ENCODE assay signal across 1 cellular context in the genomic region with DNA sequence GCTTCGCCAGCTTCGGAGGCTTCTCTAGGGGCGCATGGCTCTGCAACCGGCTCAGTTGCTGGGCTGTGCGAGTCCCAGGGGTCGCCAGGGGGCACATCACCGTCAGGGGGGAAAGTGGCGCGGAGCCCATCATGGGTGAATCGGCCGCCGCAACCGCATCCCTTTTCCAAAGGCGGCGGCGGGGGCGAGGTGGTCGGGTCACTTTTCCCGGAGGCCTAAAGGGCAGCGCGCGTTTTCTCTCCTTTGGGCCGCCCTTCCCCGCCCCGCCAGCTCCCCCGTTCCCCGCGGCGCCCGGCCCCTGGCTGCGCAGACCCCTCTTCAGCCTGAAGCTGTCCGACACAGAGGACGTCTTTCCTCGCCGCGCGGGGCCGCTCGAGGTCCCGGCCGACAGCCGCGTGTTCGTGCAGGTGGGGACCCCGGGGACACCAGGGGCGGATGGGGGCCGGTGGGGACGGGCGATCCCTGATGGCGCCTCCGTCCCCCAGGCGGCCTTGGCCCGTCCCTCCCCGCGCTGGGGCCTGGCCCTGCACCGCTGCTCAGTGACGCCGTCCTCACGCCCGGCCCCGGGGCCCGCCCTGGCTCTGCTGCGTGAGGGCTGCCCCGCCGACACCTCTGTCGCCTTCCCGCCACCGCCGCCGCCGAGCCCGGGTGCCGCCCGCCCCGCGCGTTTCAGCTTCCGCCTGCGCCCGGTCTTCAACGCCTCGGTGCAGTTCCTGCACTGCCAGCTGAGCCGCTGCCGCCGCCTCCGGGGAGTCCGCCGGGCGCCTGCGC.
TF ChIP-seq lines count a peak whose summit lies in the region.

No MANE protein-coding gene starts in this region.

TF ChIP-seq in HepG2, 621 proteins besides CTCF, POLR2A, EP300 and RAD21 (continued from another document and continues in another):
- TF ChIP-seq ARID5B (CRISPR knock-in tag; IDR thresholded peaks at IDR 0.05) (no peak), ZSCAN30 (CRISPR knock-in tag; IDR thresholded peaks at IDR 0.05) (no peak), ZBTB20 (CRISPR knock-in tag; IDR thresholded peaks at IDR 0.05; ENCODE audit: borderline replicate concordance, low read depth) (no peak), TCF7 (IDR thresholded peaks at IDR 0.05; ENCODE audit: low read depth) (no peak), NR2F2 (IDR thresholded peaks at IDR 0.05; ENCODE audit: borderline replicate concordance, low read depth) (no peak), ZNF746 (CRISPR knock-in tag; IDR thresholded peaks at IDR 0.05) (no peak), RBAK (CRISPR knock-in tag; IDR thresholded peaks at IDR 0.05) (no peak), TEAD3 (CRISPR knock-in tag; optimal IDR thresholded peaks at IDR 0.05; ENCODE audit: borderline replicate concordance) (no peak), MED8 (CRISPR knock-in tag; IDR thresholded peaks at IDR 0.05; ENCODE audit: insufficient replicate concordance) (no peak), ZNF749 (CRISPR knock-in tag; IDR thresholded peaks at IDR 0.05; ENCODE audit: borderline replicate concordance) (0 out of 2 replicates have a peak, but pooled peaks have one; percentile 28), ZFP37 (CRISPR knock-in tag; IDR thresholded peaks at IDR 0.05; ENCODE audit: borderline replicate concordance) (no peak), NR2F1 (CRISPR knock-in tag; IDR thresholded peaks at IDR 0.05) (no peak), SIX1 (CRISPR knock-in tag; IDR thresholded peaks at IDR 0.05; ENCODE audit: borderline replicate concordance) (no peak), PHF20 (CRISPR knock-in tag; IDR thresholded peaks at IDR 0.05) (no peak), HOXA3 (CRISPR knock-in tag; IDR thresholded peaks at IDR 0.05) (peak; percentile 75), ZNF678 (CRISPR knock-in tag; IDR thresholded peaks at IDR 0.05) (peak; percentile 53; the same call in 1 of the 2 replicates), FOXJ3 (CRISPR knock-in tag; IDR thresholded peaks at IDR 0.05; ENCODE audit: borderline replicate concordance) (no peak), BRD4 (CRISPR knock-in tag; IDR thresholded peaks at IDR 0.05) (no peak), NFE2L2 (IDR thresholded peaks at IDR 0.05; ENCODE audit: low read length) (no peak), IKZF4 (CRISPR knock-in tag; IDR thresholded peaks at IDR 0.05; ENCODE audit: borderline replicate concordance, low read depth, not compliant biosample characterization) (no peak), CHCHD3 (CRISPR knock-in tag; IDR thresholded peaks at IDR 0.05) (peak; percentile 36; the same call in 1 of the 2 replicates), ELF1 (CRISPR knock-in tag; IDR thresholded peaks at IDR 0.05) (no peak), GPN1 (CRISPR knock-in tag; IDR thresholded peaks at IDR 0.05; ENCODE audit: borderline replicate concordance) (no peak), ATF6 (CRISPR knock-in tag; conservative IDR thresholded peaks at IDR 0.05) (no peak), PPARG (CRISPR knock-in tag; conservative IDR thresholded peaks at IDR 0.05) (no peak), FOXO4 (CRISPR knock-in tag; conservative IDR thresholded peaks at IDR 0.05) (no peak), ZNF160 (CRISPR knock-in tag; IDR thresholded peaks at IDR 0.05) (no peak), EEA1 (CRISPR knock-in tag; IDR thresholded peaks at IDR 0.05; ENCODE audit: borderline replicate concordance) (peak; percentile 63; the same call in 1 of the 2 replicates), PTBP1 (IDR thresholded peaks at IDR 0.05; ENCODE audit: low read depth, low read length, poor library complexity, severe bottlenecking) (no peak), FIP1L1 (IDR thresholded peaks at IDR 0.05; ENCODE audit: borderline replicate concordance, insufficient read depth, low read depth, low read length) (no peak), GTF3A (CRISPR knock-in tag; conservative IDR thresholded peaks at IDR 0.05) (no peak), HNRNPH1 (optimal IDR thresholded peaks at IDR 0.05; ENCODE audit: low read depth, low read length) (no peak), ATF7 (IDR thresholded peaks at IDR 0.05) (no peak), ATF7 (CRISPR knock-in tag; IDR thresholded peaks at IDR 0.05) (no peak), ZMAT3 (CRISPR knock-in tag; conservative IDR thresholded peaks at IDR 0.05) (peak; percentile 66), ZNF333 (CRISPR knock-in tag; IDR thresholded peaks at IDR 0.05; ENCODE audit: borderline replicate concordance) (no peak), ZNF501 (CRISPR knock-in tag; IDR thresholded peaks at IDR 0.05) (0 out of 2 replicates have a peak, but pooled peaks have one; percentile 9), ZNF263 (CRISPR knock-in tag; IDR thresholded peaks at IDR 0.05) (no peak), SMARCE1 (IDR thresholded peaks at IDR 0.05; ENCODE audit: borderline replicate concordance) (no peak), NCOA1 (CRISPR knock-in tag; IDR thresholded peaks at IDR 0.05) (no peak), HMGXB4 (CRISPR knock-in tag; IDR thresholded peaks at IDR 0.05; ENCODE audit: borderline replicate concordance in 1 of 2, low read depth in 1 of 2) (peak in 1 of 2 experiments; percentile 60; a peak in 1 of 4 replicates), ZC3H13 (CRISPR knock-in tag; IDR thresholded peaks at IDR 0.05) (peak; percentile 87), DPF2 (CRISPR knock-in tag; IDR thresholded peaks at IDR 0.05; ENCODE audit: borderline replicate concordance, low read depth) (no peak), ZNF572 (CRISPR knock-in tag; IDR thresholded peaks at IDR 0.05) (no peak), ZNF562 (CRISPR knock-in tag; IDR thresholded peaks at IDR 0.05; ENCODE audit: borderline replicate concordance) (no peak; the same call in 1 of the 2 replicates)
- TF ChIP-seq, protein P1, sequence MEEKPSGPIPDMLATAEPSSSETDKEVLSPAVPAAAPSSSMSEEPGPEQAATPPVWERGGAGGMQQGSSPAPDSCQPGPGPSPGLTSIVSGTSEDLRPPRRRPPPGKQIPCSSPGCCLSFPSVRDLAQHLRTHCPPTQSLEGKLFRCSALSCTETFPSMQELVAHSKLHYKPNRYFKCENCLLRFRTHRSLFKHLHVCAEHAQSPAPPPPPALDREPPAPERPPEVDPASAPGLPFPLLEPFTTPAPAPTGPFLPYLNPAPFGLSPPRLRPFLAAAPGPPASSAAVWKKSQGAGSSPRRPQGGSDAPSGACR (CRISPR knock-in tag; IDR thresholded peaks at IDR 0.05) = no peak
- TF ChIP-seq, protein P2, sequence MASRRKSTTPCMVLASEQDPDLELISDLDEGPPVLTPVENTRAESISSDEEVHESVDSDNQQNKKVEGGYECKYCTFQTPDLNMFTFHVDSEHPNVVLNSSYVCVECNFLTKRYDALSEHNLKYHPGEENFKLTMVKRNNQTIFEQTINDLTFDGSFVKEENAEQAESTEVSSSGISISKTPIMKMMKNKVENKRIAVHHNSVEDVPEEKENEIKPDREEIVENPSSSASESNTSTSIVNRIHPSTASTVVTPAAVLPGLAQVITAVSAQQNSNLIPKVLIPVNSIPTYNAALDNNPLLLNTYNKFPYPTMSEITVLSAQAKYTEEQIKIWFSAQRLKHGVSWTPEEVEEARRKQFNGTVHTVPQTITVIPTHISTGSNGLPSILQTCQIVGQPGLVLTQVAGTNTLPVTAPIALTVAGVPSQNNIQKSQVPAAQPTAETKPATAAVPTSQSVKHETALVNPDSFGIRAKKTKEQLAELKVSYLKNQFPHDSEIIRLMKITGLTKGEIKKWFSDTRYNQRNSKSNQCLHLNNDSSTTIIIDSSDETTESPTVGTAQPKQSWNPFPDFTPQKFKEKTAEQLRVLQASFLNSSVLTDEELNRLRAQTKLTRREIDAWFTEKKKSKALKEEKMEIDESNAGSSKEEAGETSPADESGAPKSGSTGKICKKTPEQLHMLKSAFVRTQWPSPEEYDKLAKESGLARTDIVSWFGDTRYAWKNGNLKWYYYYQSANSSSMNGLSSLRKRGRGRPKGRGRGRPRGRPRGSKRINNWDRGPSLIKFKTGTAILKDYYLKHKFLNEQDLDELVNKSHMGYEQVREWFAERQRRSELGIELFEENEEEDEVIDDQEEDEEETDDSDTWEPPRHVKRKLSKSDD (CRISPR knock-in tag; IDR thresholded peaks at IDR 0.05; ENCODE audit: low read depth) = peak; percentile 42; the same call in 1 of the 2 replicates
- TF ChIP-seq, protein P3, sequence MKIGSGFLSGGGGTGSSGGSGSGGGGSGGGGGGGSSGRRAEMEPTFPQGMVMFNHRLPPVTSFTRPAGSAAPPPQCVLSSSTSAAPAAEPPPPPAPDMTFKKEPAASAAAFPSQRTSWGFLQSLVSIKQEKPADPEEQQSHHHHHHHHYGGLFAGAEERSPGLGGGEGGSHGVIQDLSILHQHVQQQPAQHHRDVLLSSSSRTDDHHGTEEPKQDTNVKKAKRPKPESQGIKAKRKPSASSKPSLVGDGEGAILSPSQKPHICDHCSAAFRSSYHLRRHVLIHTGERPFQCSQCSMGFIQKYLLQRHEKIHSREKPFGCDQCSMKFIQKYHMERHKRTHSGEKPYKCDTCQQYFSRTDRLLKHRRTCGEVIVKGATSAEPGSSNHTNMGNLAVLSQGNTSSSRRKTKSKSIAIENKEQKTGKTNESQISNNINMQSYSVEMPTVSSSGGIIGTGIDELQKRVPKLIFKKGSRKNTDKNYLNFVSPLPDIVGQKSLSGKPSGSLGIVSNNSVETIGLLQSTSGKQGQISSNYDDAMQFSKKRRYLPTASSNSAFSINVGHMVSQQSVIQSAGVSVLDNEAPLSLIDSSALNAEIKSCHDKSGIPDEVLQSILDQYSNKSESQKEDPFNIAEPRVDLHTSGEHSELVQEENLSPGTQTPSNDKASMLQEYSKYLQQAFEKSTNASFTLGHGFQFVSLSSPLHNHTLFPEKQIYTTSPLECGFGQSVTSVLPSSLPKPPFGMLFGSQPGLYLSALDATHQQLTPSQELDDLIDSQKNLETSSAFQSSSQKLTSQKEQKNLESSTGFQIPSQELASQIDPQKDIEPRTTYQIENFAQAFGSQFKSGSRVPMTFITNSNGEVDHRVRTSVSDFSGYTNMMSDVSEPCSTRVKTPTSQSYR (CRISPR knock-in tag; IDR thresholded peaks at IDR 0.05; ENCODE audit: borderline replicate concordance) = no peak
